Comparison of ENCODE assay signal across 19 cellular contexts in the genomic region with DNA sequence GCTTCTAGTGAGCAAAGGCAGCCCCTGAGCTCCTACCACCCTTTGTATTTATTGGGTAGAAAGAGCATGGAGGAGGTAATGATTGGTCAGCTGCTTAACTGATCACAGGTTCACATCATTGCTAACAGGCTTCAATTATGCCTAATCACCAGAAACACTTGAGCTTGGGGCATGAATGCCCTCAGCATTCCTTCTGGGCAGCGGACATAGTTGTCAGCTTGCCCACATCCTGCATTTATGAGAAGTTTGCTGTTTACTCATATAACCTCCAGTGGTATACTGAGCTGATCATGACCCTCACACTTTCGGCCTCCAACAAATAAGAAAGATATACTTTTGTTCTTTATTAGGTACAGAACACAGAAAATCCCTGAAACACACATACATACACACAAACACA.
DNase-seq lines count a peak whose midpoint lies in the region; ATAC-seq and TF ChIP-seq lines count a peak whose summit lies in the region.
"Had no signal": no experiment of that assay in that cellular context is flagged by ENCODE, and none has a peak within 500 bp of the region (broad histone marks: within the 10 kb centered on the region; RNA-seq: fewer than 3 reads in every experiment).

No MANE protein-coding gene starts in this region.

- no peaks in the 10 kb centered on the region for H3K36me3 ChIP-seq in SJSA1
- no peaks in the 10 kb centered on the region for H3K36me3 ChIP-seq in effector memory CD4-positive, alpha-beta T cell (ENCODE audit: control insufficient read depth, insufficient read depth, low read length)
- no peaks in the 10 kb centered on the region for H3K36me3 ChIP-seq in right lobe of liver

- 67% methylated on average over 1 of the region's 2 CpGs for WGBS in right lobe of liver (ENCODE audit: insufficient coverage, low coverage, low lambda C conversion rate, missing lambda C conversion rate)

- H3K9me3 ChIP-seq in SJSA1 (replicated peaks) (0 out of 2 replicates have a peak, but pooled peaks cover 2% of the 10 kb centered on the region), right lobe of liver (no peaks in the 10 kb centered on the region)
- no peaks in the 10 kb centered on the region for H3K9me3 ChIP-seq in effector memory CD4-positive, alpha-beta T cell (ENCODE audit: control insufficient read depth, low read length)

- H3K4me3 ChIP-seq in SJSA1 (no peak overlapping the region), right lobe of liver (no peak overlapping the region)
- H3K4me3 ChIP-seq in effector memory CD4-positive, alpha-beta T cell (ENCODE audit: insufficient read depth, low read depth, low read length, poor library complexity, severe bottlenecking), result no peak overlapping the region
- H3K4me3 ChIP-seq: coronary artery, esophagus squamous epithelium had no signal

- ATAC-seq in GM18861 (IDR thresholded peaks at IDR 0.05; ENCODE audit: unreplicated experiment), result no peak
- ATAC-seq in right lobe of liver, result no peak
- ATAC-seq: sciatic nerve had no signal

- peaks cover 14% of the 10 kb centered on the region for H3K4me1 ChIP-seq in SJSA1 (replicated peaks)
- H3K4me1 ChIP-seq in effector memory CD4-positive, alpha-beta T cell (ENCODE audit: control insufficient read depth, insufficient read depth, low read length, poor library complexity, severe bottlenecking), result no peaks in the 10 kb centered on the region
- no peaks in the 10 kb centered on the region for H3K4me1 ChIP-seq in right lobe of liver
- H3K4me1 ChIP-seq: esophagus squamous epithelium had no signal

- H3K27me3 ChIP-seq in SJSA1 (replicated peaks) (no peaks in the 10 kb centered on the region), right lobe of liver (no peaks in the 10 kb centered on the region)
- no peaks in the 10 kb centered on the region for H3K27me3 ChIP-seq in effector memory CD4-positive, alpha-beta T cell (replicated peaks; ENCODE audit: control insufficient read depth, insufficient read depth, low read length, poor library complexity, severe bottlenecking)
- H3K27me3 ChIP-seq: esophagus squamous epithelium had no signal

- DNase-seq in HCEC 1CT (peak; percentile 12), SJSA1 (ENCODE audit: low read depth in 1 of 2, low spot score in 2 of 2) (peak in 1 of 2 experiments; percentile 37), fibroblast of gingiva (ENCODE audit: low read depth) (peak; percentile 5), renal cortical epithelial cell (ENCODE audit: low read depth) (peak; percentile 93), right lobe of liver (no peak), HEK293T (ENCODE audit: extremely low spot score) (no peak)
- DNase-seq in effector memory CD4-positive, alpha-beta T cell, result no peak
- DNase-seq: activated gamma-delta T cell treated with Interleukin-2 at 50 U/mL for 16 hours; anterior cingulate cortex; Calu3; esophagus squamous epithelium; GF-D8; islet precursor cell; NCI-H1417 treated with DMSO at 0.1 percent for 48 hours; stimulated activated CD4-positive, alpha-beta T cell treated with anti-CD3 and anti-CD28 coated beads, Interleukin-2, amount 100 ng/mL, for 24 hours had no signal

- POLR2A ChIA-PET in HEK293T (lab: Yijun Ruan, JAX), result no interaction called here

- H3K27ac ChIP-seq in SJSA1 (peak overlapping the region; percentile 38), right lobe of liver (no peak overlapping the region)
- no peak overlapping the region for H3K27ac ChIP-seq in effector memory CD4-positive, alpha-beta T cell (ENCODE audit: insufficient read depth, low read length, poor library complexity, severe bottlenecking)
- H3K27ac ChIP-seq: esophagus squamous epithelium, KMS-11 had no signal

- CTCF ChIA-PET in HEK293T (lab: Yijun Ruan, JAX), result no interaction called here

- intact Hi-C loops in right lobe of liver (cut with DNase I), result no loop called here

- TF ChIP-seq POLR2A in right lobe of liver (IDR thresholded peaks at IDR 0.05), result no peak

- TF ChIP-seq CTCF in right lobe of liver (IDR thresholded peaks at IDR 0.05), result no peak

TF ChIP-seq in HEK293T, 16 proteins besides CTCF, POLR2A, EP300 and RAD21:
- TF ChIP-seq L3MBTL2 (conservative IDR thresholded peaks at IDR 0.05), result no peak
- TF ChIP-seq NFRKB (IDR thresholded peaks at IDR 0.05), result no peak
- no peak for TF ChIP-seq FOXA1 (IDR thresholded peaks at IDR 0.05)
- no peak for TF ChIP-seq CTBP1 (IDR thresholded peaks at IDR 0.05; ENCODE audit: borderline replicate concordance)
- no peak for TF ChIP-seq ARNT (IDR thresholded peaks at IDR 0.05)
- TF ChIP-seq, protein P1, sequence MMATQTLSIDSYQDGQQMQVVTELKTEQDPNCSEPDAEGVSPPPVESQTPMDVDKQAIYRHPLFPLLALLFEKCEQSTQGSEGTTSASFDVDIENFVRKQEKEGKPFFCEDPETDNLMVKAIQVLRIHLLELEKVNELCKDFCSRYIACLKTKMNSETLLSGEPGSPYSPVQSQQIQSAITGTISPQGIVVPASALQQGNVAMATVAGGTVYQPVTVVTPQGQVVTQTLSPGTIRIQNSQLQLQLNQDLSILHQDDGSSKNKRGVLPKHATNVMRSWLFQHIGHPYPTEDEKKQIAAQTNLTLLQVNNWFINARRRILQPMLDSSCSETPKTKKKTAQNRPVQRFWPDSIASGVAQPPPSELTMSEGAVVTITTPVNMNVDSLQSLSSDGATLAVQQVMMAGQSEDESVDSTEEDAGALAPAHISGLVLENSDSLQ (IDR thresholded peaks at IDR 0.05), result no peak
- no peak for TF ChIP-seq FOXM1 (IDR thresholded peaks at IDR 0.05; ENCODE audit: borderline replicate concordance)
- TF ChIP-seq ELF4 (IDR thresholded peaks at IDR 0.05), result no peak
- no peak for TF ChIP-seq SP1 (IDR thresholded peaks at IDR 0.05)

Comparison
In these comparisons a context has a peak if more than half of its experiments do, and no peak if none do; other contexts are left out.
1. DNase-seq: peak in HCEC 1CT (single experiment), fibroblast of gingiva (single experiment) and renal cortical epithelial cell (single experiment); none in effector memory CD4-positive, alpha-beta T cell (0 of 3), right lobe of liver (0 of 3) and HEK293T (single experiment).